In the genomic region with DNA sequence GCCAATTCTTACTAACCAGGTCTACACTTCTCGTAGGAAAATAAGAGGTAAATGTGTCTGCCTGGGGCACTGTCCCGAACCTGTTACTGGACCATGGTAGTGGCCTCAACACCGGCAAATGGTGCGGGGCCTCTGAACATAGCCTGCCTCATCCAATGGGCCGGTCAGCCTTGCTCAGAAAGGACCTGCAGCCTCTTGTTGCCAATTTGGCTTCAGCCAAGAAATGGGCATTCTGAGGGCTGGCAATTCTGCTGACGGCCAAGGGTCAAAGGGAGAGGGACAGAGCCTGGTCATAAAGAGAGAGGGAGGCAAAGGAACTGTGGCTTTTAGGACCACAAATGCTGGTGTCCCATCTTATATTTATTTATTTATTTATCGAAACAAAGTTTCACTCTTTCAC, we compare ENCODE assay signal across 35 cellular contexts.
"Had no signal": no experiment of that assay in that cellular context is flagged by ENCODE, and none has a peak within 500 bp of the region (broad histone marks: within the 10 kb centered on the region; RNA-seq: fewer than 3 reads in every experiment).

No MANE protein-coding gene starts in this region.

- H3K9ac ChIP-seq: KMS-11 had no signal

- H3K27me3 ChIP-seq: MG63 had no signal

- H3K4me2 ChIP-seq: KMS-11 had no signal

- DNase-seq: Karpas-422, Kasumi-1, KG1, MG63, MM.1S, MV-4-11, NCI-H1048, NCI-H1092, NCI-H1092 treated with DMSO at 0.1 percent for 48 hours, NCI-H1105, NCI-H1105 treated with DMSO at 0.1 percent for 48 hours, NCI-H1417, NCI-H1417 treated with DMSO at 0.1 percent for 48 hours, NCI-H1436, NCI-H1436 treated with DMSO at 0.1 percent for 48 hours, NCI-H146, NCI-H1694, NCI-H1694 treated with DMSO at 0.1 percent for 48 hours, NCI-H187, NCI-H187 treated with DMSO at 0.1 percent for 48 hours, NCI-H1930, NCI-H2029, NCI-H2029 treated with DMSO at 0.1 percent for 48 hours, NCI-H2081 treated with DMSO at 0.1 percent for 48 hours, NCI-H2107, NCI-H2171, NCI-H2171 treated with DMSO at 0.1 percent for 48 hours, NCI-H2227 treated with DMSO at 0.1 percent for 48 hours, NCI-H226, NCI-H345, NCI-H446, NCI-H446 treated with DMSO at 0.1 percent for 48 hours, NCI-H510A, NCI-H510A treated with DMSO at 0.1 percent for 48 hours had no signal

- H3K9me3 ChIP-seq: MG63 had no signal

- H3K4me3 ChIP-seq: MG63 had no signal

- H3K27ac ChIP-seq: KMS-11 had no signal

- H3K36me3 ChIP-seq: MG63 had no signal
